ENCODE assay signal across 8 cellular contexts in genomic region chr14:86057018-86057667, GRCh38.
DNase-seq lines count a peak whose midpoint lies in the region; ATAC-seq and TF ChIP-seq lines count a peak whose summit lies in the region.

No MANE protein-coding gene starts in this region.

- no peak overlapping the region for H3K4me3 ChIP-seq in esophagus squamous epithelium

- TF ChIP-seq POLR2A in esophagus squamous epithelium (IDR thresholded peaks at IDR 0.05) = no peak

- WGBS in esophagus squamous epithelium, 2 donors = 45 to 52% methylated on average over 3 of the region's 3 CpGs

- H3K27ac ChIP-seq in esophagus squamous epithelium = no peak overlapping the region

- no peaks in the 10 kb centered on the region for H3K36me3 ChIP-seq in esophagus squamous epithelium

- peak; percentile 35 to 76 (median 62) for TF ChIP-seq CTCF in esophagus squamous epithelium (IDR thresholded peaks at IDR 0.05)

- H3K27me3 ChIP-seq in esophagus squamous epithelium = no peaks in the 10 kb centered on the region

- in situ Hi-C loops in SK-MEL-5 (cut with HindIII; ENCODE audit: low pct_unique_long_range_greater_than_20kb, low sequenced_read_pairs) = no loop called here

- intact Hi-C loops in esophagus squamous epithelium (cut with DNase I) = no loop called here

- no peaks in the 10 kb centered on the region for H3K4me1 ChIP-seq in esophagus squamous epithelium

- no peaks in the 10 kb centered on the region for H3K9me3 ChIP-seq in esophagus squamous epithelium

- ATAC-seq in GM19328 (IDR thresholded peaks at IDR 0.05; ENCODE audit: unreplicated experiment) = no peak
- no peak for ATAC-seq in GM19467 (IDR thresholded peaks at IDR 0.05; ENCODE audit: unreplicated experiment)

- DNase-seq in NOMO-1 (lab: John Stamatoyannopoulos, UW; ENCODE audit: unreplicated experiment in 2 of 2) = peak; percentile 32 to 42
- DNase-seq in NOMO-1 treated with dmso at 0.1 percent for 144 hours (lab: John Stamatoyannopoulos, UW; ENCODE audit: unreplicated experiment) = no peak
- peak; percentile 6 for DNase-seq in HT1080 (ENCODE audit: low read depth)
- peak; percentile 49 for DNase-seq in SK-MEL-5 (ENCODE audit: low read depth, low spot score)
- no peak for DNase-seq in esophagus squamous epithelium (lab: John Stamatoyannopoulos, UW)
- DNase-seq in retina = peak; percentile 32

Comparison
In these comparisons a context has a peak if more than half of its experiments do, and no peak if none do; other contexts are left out.
1. DNase-seq: peak in NOMO-1 (2 of 2), HT1080 (single experiment), SK-MEL-5 (single experiment) and retina (single experiment); none in NOMO-1 treated with dmso at 0.1 percent for 144 hours (single experiment) and esophagus squamous epithelium (single experiment).